ENCODE assay signal across 13 cellular contexts in the genomic region with DNA sequence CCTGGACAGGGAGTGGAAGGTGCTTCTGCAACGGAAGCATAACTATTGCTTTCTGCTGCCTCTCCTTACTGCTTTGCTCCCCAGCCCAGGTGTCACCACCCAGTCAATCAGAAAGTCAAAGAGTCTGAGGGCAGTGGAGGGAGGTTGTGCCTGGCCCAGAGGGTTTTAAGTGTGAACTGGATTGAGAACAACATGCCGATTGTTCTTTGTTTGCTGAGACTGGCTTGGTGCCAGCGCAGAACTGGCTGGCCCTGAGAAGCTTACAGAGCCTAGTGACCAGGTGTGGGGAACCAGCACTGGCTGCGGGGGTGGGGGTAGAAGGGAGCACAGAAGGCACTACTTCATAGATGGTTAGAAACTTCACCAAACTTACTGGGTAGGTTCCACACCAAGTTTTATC. TPM values are rescaled to one million over a fixed set of nuclear protein-coding genes. Genes with fewer than 3 reads are reported as not detected.
DNase-seq lines count a peak whose midpoint lies in the region; ATAC-seq and TF ChIP-seq lines count a peak whose summit lies in the region.
"Had no signal": no experiment of that assay in that cellular context is flagged by ENCODE, and none has a peak within 500 bp of the region (broad histone marks: within the 10 kb centered on the region; RNA-seq: fewer than 3 reads in every experiment).

No MANE protein-coding gene starts in this region.

- H3K27me3 ChIP-seq in dorsolateral prefrontal cortex = no peaks in the 10 kb centered on the region

- H3K4me3 ChIP-seq in dorsolateral prefrontal cortex = no peak overlapping the region
- H3K4me3 ChIP-seq: GM23248 had no signal

- intact Hi-C loops in dorsolateral prefrontal cortex (cut with DNase I) (loop anchor here in 1 of 2 donors (10.0 kb wide), 1 partner anchor 536 kb away; no protein-coding TSS in a partner anchor), posterior cingulate gyrus (cut with DNase I) (loop anchor here (5.0 to 10.0 kb wide), 2 partner anchors 394 to 526 kb away; partner anchors contain the start of gene RCAN2)

- TF ChIP-seq CTCF in dorsolateral prefrontal cortex (IDR thresholded peaks at IDR 0.05 in 54 of 56, conservative IDR thresholded peaks at IDR 0.05 in 2 of 56; ENCODE audit: low read depth in 1 of 56, partially characterized antibody in 56 of 56) = no peak

- ATAC-seq in GM21717 (IDR thresholded peaks at IDR 0.05; ENCODE audit: unreplicated experiment) = no peak

- peak; percentile 35 for DNase-seq in DMS79 treated with DMSO at 0.1 percent for 48 hours (lab: John Stamatoyannopoulos, UW)
- DNase-seq in NCI-H510A (lab: John Stamatoyannopoulos, UW) = peak; percentile 76
- peak; percentile 12 to 86 (median 77) for DNase-seq in dorsolateral prefrontal cortex
- peak; percentile 34 to 95 (median 74) for DNase-seq in posterior cingulate gyrus
- no peak for DNase-seq in NCI-H226
- no peak for DNase-seq in glomerular visceral epithelial cell (ENCODE audit: extremely low spot score)
- DNase-seq in activated naive CD4-positive, alpha-beta T cell treated with anti-CD3 and anti-CD28 coated beads, Interleukin-2, amount 50 U/mL, for 16 hours = no peak
- DNase-seq: activated effector memory CD4-positive, alpha-beta T cell treated with Interleukin-2 at 50 U/mL for 16 hours; CD4-positive, alpha-beta T cell; GM23248; NCI-H446; T-helper 9 cell had no signal

- peak overlapping the region in 53 of 59 donors; percentile 0 to 86 (median 69) for H3K27ac ChIP-seq in dorsolateral prefrontal cortex
- H3K27ac ChIP-seq: GM23248 had no signal

RNA-seq across cellular contexts. Expression of gene ENPP4, which starts 31.1 kb away (rescaled TPM):
- total RNA-seq in dorsolateral prefrontal cortex = 10 to 100 TPM; 20.6 to 69.1 (median 33.4) TPM

Comparison
In these comparisons a context has a peak if more than half of its experiments do, and no peak if none do; other contexts are left out.
1. DNase-seq: peak in DMS79 treated with DMSO at 0.1 percent for 48 hours (single experiment), NCI-H510A (single experiment), dorsolateral prefrontal cortex (10 of 10) and posterior cingulate gyrus (10 of 10); none in NCI-H226 (single experiment), glomerular visceral epithelial cell (single experiment) and activated naive CD4-positive, alpha-beta T cell treated with anti-CD3 and anti-CD28 coated beads, Interleukin-2, amount 50 U/mL, for 16 hours (single experiment).